Comparison of ENCODE assay signal across 23 cellular contexts in genomic region chr10:75140246-75140645, GRCh38. TPM values are rescaled to one million over a fixed set of nuclear protein-coding genes. Genes with fewer than 3 reads are reported as not detected.
DNase-seq lines count a peak whose midpoint lies in the region; ATAC-seq and FAIRE-seq lines count a peak whose summit lies in the region.
"Had no signal": no experiment of that assay in that cellular context is flagged by ENCODE, and none has a peak within 500 bp of the region (broad histone marks: within the 10 kb centered on the region; RNA-seq: fewer than 3 reads in every experiment).

No MANE protein-coding gene starts in this region.

- ATAC-seq in GM21737 (IDR thresholded peaks at IDR 0.05; ENCODE audit: unreplicated experiment) (no peak), left cardiac atrium (no peak)
- ATAC-seq: HepG2 had no signal

- DNase-seq in activated naive CD4-positive, alpha-beta T cell treated with anti-CD3 and anti-CD28 coated beads, Interleukin-2, amount 10 ng/mL, durations not matched to agents 7 days and 5 days: no peak
- DNase-seq in NCI-H82 (lab: John Stamatoyannopoulos, UW): peak; percentile 86
- peak; percentile 18 for DNase-seq in small intestine
- DNase-seq in HT-29 (ENCODE audit: low spot score): no peak
- DNase-seq in left cardiac atrium: no peak
- DNase-seq: 8988T, ACHN, BE2C, Kasumi-1, NCI-H1092 treated with DMSO at 0.1 percent for 48 hours, NCI-H1436, NCI-H187, NCI-H2081 treated with DMSO at 0.1 percent for 48 hours, NCI-H2171 treated with DMSO at 0.1 percent for 48 hours, NCI-H524, NCI-H774, SHP77 had no signal

- no peaks in the 10 kb centered on the region for H3K27me3 Mint-ChIP-seq in activated naive CD4-positive, alpha-beta T cell treated with anti-CD3 and anti-CD28 coated beads, Interleukin-2, amount 50 U/mL, for 24 hours
- H3K27me3 Mint-ChIP-seq in activated naive CD4-positive, alpha-beta T cell treated with anti-CD3 and anti-CD28 coated beads, Interleukin-2, amount 10 ng/mL, durations not matched to agents 7 days and 5 days: no peaks in the 10 kb centered on the region

- H3K4me3 Mint-ChIP-seq in activated naive CD4-positive, alpha-beta T cell treated with anti-CD3 and anti-CD28 coated beads, Interleukin-2, amount 50 U/mL, for 24 hours: no peak overlapping the region
- H3K4me3 Mint-ChIP-seq in activated naive CD4-positive, alpha-beta T cell treated with anti-CD3 and anti-CD28 coated beads, Interleukin-2, amount 10 ng/mL, durations not matched to agents 7 days and 5 days: no peak overlapping the region
- H3K4me3 Mint-ChIP-seq: CD14-positive monocyte had no signal

- H3K4me1 Mint-ChIP-seq in activated naive CD4-positive, alpha-beta T cell treated with anti-CD3 and anti-CD28 coated beads, Interleukin-2, amount 50 U/mL, for 24 hours: peaks cover 67% of the 10 kb centered on the region
- peaks cover 24% of the 10 kb centered on the region for H3K4me1 Mint-ChIP-seq in activated naive CD4-positive, alpha-beta T cell treated with anti-CD3 and anti-CD28 coated beads, Interleukin-2, amount 10 ng/mL, durations not matched to agents 7 days and 5 days

- no peak overlapping the region for H3K4me3 ChIP-seq in esophagus (ENCODE audit: low read depth in 1 of 2, low read length in 2 of 2)
- H3K4me3 ChIP-seq in small intestine (ENCODE audit: low read depth in 1 of 2, low read length in 2 of 2): no peak overlapping the region

- H3K9me3 Mint-ChIP-seq in activated naive CD4-positive, alpha-beta T cell treated with anti-CD3 and anti-CD28 coated beads, Interleukin-2, amount 50 U/mL, for 24 hours: no peaks in the 10 kb centered on the region
- no peaks in the 10 kb centered on the region for H3K9me3 Mint-ChIP-seq in activated naive CD4-positive, alpha-beta T cell treated with anti-CD3 and anti-CD28 coated beads, Interleukin-2, amount 10 ng/mL, durations not matched to agents 7 days and 5 days
- H3K9me3 Mint-ChIP-seq: CD14-positive monocyte had no signal

- H3K27me3 ChIP-seq in esophagus (ENCODE audit: control insufficient read depth in 1 of 2, insufficient read depth in 2 of 2, low read length in 2 of 2) (no peaks in the 10 kb centered on the region), small intestine (ENCODE audit: control insufficient read depth in 2 of 2, insufficient read depth in 2 of 2, low read length in 2 of 2) (no peaks in the 10 kb centered on the region)
- H3K27me3 ChIP-seq: BE2C had no signal

- H3K36me3 Mint-ChIP-seq in activated naive CD4-positive, alpha-beta T cell treated with anti-CD3 and anti-CD28 coated beads, Interleukin-2, amount 50 U/mL, for 24 hours: peaks cover 8% of the 10 kb centered on the region
- H3K36me3 Mint-ChIP-seq in activated naive CD4-positive, alpha-beta T cell treated with anti-CD3 and anti-CD28 coated beads, Interleukin-2, amount 10 ng/mL, durations not matched to agents 7 days and 5 days: peaks cover 5% of the 10 kb centered on the region

- intact Hi-C loops in left cardiac atrium (cut with DNase I): no loop called here

- H3K27ac ChIP-seq in esophagus (ENCODE audit: low read depth in 2 of 2, low read length in 1 of 2): peak overlapping the region; percentile 5 to 55
- H3K27ac ChIP-seq in small intestine (ENCODE audit: low read depth in 1 of 2, low read length in 1 of 2): no peak overlapping the region

- H3K9me3 ChIP-seq in esophagus (ENCODE audit: control insufficient read depth in 2 of 2, insufficient read depth in 1 of 2, low read depth in 1 of 2, low read length in 1 of 2) (no peaks in the 10 kb centered on the region), small intestine (ENCODE audit: control insufficient read depth, low read depth) (no peaks in the 10 kb centered on the region)
- H3K9me3 ChIP-seq: BE2C had no signal

- FAIRE-seq in small intestine (lab: Jason Lieb, UNC): no peak
- FAIRE-seq: G401.6, HepG2 had no signal

- no peaks in the 10 kb centered on the region for H3K4me1 ChIP-seq in esophagus (ENCODE audit: control insufficient read depth in 2 of 2, insufficient read depth in 2 of 2, low read length in 1 of 2)
- H3K4me1 ChIP-seq in small intestine (ENCODE audit: control insufficient read depth in 2 of 2, insufficient read depth in 1 of 2, low read depth in 1 of 2, low read length in 1 of 2): peaks cover 2 to 18% of the 10 kb centered on the region in 2 donors

- H3K36me3 ChIP-seq in esophagus (ENCODE audit: control insufficient read depth in 2 of 2, insufficient read depth in 2 of 2, low read length in 1 of 2) (no peaks in the 10 kb centered on the region), small intestine (ENCODE audit: control insufficient read depth in 2 of 2, insufficient read depth in 2 of 2, low read length in 2 of 2) (no peaks in the 10 kb centered on the region)
- H3K36me3 ChIP-seq: BE2C had no signal

- WGBS in esophagus, 2 donors: 76 to 89% methylated on average over 4 of the region's 4 CpGs
- 96 to 98% (median 97%) methylated on average over 4 of the region's 4 CpGs for WGBS in small intestine, 3 donors

- H3K27ac Mint-ChIP-seq in activated naive CD4-positive, alpha-beta T cell treated with anti-CD3 and anti-CD28 coated beads, Interleukin-2, amount 50 U/mL, for 24 hours: peak overlapping the region; percentile 41
- no peak overlapping the region for H3K27ac Mint-ChIP-seq in activated naive CD4-positive, alpha-beta T cell treated with anti-CD3 and anti-CD28 coated beads, Interleukin-2, amount 10 ng/mL, durations not matched to agents 7 days and 5 days
- H3K27ac Mint-ChIP-seq: CD14-positive monocyte had no signal

- CTCF ChIA-PET in activated naive CD4-positive, alpha-beta T cell treated with anti-CD3 and anti-CD28 coated beads, Interleukin-2, amount 10 ng/mL, durations not matched to agents 7 days and 5 days (lab: Charles Lee): no interaction called here

RNA-seq across cellular contexts. Expression of gene SAMD8, which starts 28.8 kb away (rescaled TPM):
- 1 to 10 TPM; 8.1 to 9.7 TPM for polyA plus RNA-seq in esophagus
- polyA plus RNA-seq in small intestine: 1 to 10 TPM; 4.3 to 5.8 (median 5.6) TPM
- 6.4 and 8.0 TPM in 2 replicates for total RNA-seq in HT-29 (2014; rRNA removed; shearing (Covaris generic))
- total RNA-seq in left cardiac atrium: 10 to 100 TPM; 21.9 to 23.8 TPM

Comparison
In these comparisons a context has a peak if more than half of its experiments do, and no peak if none do; other contexts are left out.
1. DNase-seq: peak in NCI-H82 (single experiment) and small intestine (single experiment); none in activated naive CD4-positive, alpha-beta T cell treated with anti-CD3 and anti-CD28 coated beads, Interleukin-2, amount 10 ng/mL, durations not matched to agents 7 days and 5 days (single experiment), HT-29 (single experiment) and left cardiac atrium (single experiment).
2. H3K27ac ChIP-seq: peak in esophagus (2 of 2); none in small intestine (0 of 2).